In the genomic region with DNA sequence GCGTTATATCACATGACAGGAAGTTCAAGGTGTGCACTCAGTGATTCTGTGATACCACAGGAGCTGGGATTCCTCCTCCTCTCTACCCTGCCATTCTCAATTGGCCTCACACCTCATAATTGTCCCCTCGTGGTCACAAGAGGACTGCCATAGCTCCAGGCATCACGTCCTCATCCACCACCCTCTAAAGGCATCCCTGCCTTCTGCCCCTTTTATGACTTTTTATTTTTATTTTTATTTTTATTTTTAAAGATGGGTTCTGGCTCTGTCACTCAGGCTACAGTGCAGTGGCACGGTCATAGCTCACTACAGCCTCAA, we compare ENCODE assay signal across 1 cellular context.
TF ChIP-seq lines count a peak whose summit lies in the region.

No MANE protein-coding gene starts in this region.

TF ChIP-seq in HepG2, 621 proteins besides CTCF, POLR2A, EP300 and RAD21 (continued from another document and continues in another):
- TF ChIP-seq, protein P1, sequence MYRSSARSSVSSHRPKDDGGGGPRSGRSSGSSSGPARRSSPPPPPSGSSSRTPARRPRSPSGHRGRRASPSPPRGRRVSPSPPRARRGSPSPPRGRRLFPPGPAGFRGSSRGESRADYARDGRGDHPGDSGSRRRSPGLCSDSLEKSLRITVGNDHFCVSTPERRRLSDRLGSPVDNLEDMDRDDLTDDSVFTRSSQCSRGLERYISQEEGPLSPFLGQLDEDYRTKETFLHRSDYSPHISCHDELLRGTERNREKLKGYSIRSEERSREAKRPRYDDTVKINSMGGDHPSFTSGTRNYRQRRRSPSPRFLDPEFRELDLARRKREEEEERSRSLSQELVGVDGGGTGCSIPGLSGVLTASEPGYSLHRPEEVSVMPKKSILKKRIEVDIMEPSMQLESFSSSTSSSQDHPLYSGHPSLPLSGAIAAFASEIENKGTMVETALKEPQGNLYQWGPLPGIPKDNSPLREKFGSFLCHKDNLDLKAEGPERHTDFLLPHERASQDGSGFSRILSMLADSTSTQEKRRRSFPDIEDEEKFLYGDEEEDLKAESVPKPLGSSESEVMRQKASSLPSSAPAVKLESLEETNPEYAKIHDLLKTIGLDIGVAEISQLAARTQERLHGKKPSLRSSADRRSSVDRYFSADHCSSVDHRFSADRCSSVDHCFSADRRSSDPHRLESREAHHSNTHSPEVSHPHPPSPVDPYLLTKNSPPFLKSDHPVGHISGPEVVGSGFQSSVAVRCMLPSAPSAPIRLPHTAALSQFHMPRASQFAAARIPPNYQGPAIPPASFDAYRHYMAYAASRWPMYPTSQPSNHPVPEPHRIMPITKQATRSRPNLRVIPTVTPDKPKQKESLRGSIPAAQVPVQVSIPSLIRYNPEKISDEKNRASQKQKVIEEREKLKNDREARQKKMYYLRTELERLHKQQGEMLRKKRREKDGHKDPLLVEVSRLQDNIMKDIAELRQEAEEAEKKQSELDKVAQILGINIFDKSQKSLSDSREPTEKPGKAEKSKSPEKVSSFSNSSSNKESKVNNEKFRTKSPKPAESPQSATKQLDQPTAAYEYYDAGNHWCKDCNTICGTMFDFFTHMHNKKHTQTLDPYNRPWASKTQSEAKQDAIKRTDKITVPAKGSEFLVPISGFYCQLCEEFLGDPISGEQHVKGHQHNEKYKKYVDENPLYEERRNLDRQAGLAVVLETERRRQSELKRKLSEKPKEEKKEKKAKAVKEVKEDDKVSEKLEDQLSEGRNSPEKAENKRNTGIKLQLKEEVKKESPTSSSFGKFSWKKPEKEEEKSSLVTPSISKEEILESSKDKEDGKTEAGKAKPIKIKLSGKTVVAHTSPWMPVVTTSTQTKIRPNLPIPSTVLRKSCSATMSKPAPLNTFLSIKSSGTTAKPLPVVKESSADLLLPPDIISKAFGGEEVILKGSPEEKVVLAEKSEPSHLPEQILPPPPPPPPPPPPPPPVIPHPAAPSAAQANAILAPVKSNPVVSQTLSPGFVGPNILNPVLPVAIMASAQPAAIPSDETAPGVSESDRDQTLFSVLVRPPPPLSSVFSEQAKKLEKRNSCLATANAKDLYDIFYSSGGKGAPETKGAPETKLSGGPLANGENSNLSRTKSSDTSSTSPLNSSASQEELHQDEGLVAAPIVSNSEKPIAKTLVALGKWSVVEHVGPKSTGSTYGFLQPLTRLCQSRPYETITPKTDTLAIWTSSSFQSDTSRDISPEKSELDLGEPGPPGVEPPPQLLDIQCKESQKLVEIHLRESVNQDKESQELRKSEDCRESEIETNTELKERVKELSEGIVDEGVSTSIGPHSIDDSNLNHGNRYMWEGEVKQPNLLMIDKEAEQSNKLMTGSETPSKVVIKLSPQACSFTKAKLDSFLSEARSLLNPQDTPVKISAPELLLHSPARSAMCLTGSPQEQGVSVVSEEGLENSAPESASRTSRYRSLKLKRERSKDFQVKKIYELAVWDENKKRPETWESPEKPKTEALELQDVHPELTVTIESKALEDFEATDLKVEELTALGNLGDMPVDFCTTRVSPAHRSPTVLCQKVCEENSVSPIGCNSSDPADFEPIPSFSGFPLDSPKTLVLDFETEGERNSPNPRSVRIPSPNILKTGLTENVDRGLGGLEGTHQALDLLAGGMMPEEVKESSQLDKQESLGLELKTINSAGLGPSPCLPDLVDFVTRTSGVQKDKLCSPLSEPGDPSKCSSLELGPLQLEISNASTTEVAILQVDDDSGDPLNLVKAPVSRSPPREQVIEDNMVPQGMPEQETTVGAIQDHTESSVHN (CRISPR knock-in tag; IDR thresholded peaks at IDR 0.05) = no peak
- no peak for TF ChIP-seq ZNF598 (CRISPR knock-in tag; IDR thresholded peaks at IDR 0.05; ENCODE audit: borderline replicate concordance)
- TF ChIP-seq ZSCAN21 (CRISPR knock-in tag; IDR thresholded peaks at IDR 0.05; ENCODE audit: borderline replicate concordance) = 0 out of 2 replicates have a peak, but pooled peaks have one; percentile 29
- no peak for TF ChIP-seq ZNF777 (CRISPR knock-in tag; IDR thresholded peaks at IDR 0.05)
- peak; percentile 44; the same call in 1 of the 2 replicates for TF ChIP-seq ZNF747 (CRISPR knock-in tag; IDR thresholded peaks at IDR 0.05; ENCODE audit: borderline replicate concordance)
- TF ChIP-seq SP1 (IDR thresholded peaks at IDR 0.05) = no peak
- TF ChIP-seq SP1 (CRISPR knock-in tag; IDR thresholded peaks at IDR 0.05) = no peak
- no peak for TF ChIP-seq SOX13 (IDR thresholded peaks at IDR 0.05)
- TF ChIP-seq SOX13 (CRISPR knock-in tag; conservative IDR thresholded peaks at IDR 0.05 in 1 of 2, IDR thresholded peaks at IDR 0.05 in 1 of 2) = peak in 1 of 2 experiments; percentile 36; a peak in 1 of 4 replicates
- no peak for TF ChIP-seq NONO (IDR thresholded peaks at IDR 0.05)
- no peak for TF ChIP-seq NONO (CRISPR knock-in tag; conservative IDR thresholded peaks at IDR 0.05)
- TF ChIP-seq MEIS1 (CRISPR knock-in tag; IDR thresholded peaks at IDR 0.05; ENCODE audit: borderline replicate concordance) = no peak
- no peak for TF ChIP-seq ZFP41 (CRISPR knock-in tag; IDR thresholded peaks at IDR 0.05; ENCODE audit: borderline replicate concordance)
- no peak for TF ChIP-seq NFKB2 (CRISPR knock-in tag; IDR thresholded peaks at IDR 0.05; ENCODE audit: borderline replicate concordance)
- no peak for TF ChIP-seq KLF12 (CRISPR knock-in tag; IDR thresholded peaks at IDR 0.05; ENCODE audit: borderline replicate concordance)
- no peak for TF ChIP-seq JUN (CRISPR knock-in tag; IDR thresholded peaks at IDR 0.05)
- no peak for TF ChIP-seq ZNF841 (CRISPR knock-in tag; IDR thresholded peaks at IDR 0.05; ENCODE audit: borderline replicate concordance)
- TF ChIP-seq ZNF589 (CRISPR knock-in tag; conservative IDR thresholded peaks at IDR 0.05) = no peak
- TF ChIP-seq CBX5 (CRISPR knock-in tag; IDR thresholded peaks at IDR 0.05; ENCODE audit: borderline replicate concordance) = 0 out of 2 replicates have a peak, but pooled peaks have one; percentile 35
- TF ChIP-seq HINFP (CRISPR knock-in tag; IDR thresholded peaks at IDR 0.05; ENCODE audit: low read depth) = no peak
- TF ChIP-seq NCOA5 (CRISPR knock-in tag; IDR thresholded peaks at IDR 0.05) = no peak
- TF ChIP-seq GMEB2 (CRISPR knock-in tag; IDR thresholded peaks at IDR 0.05; ENCODE audit: low read depth) = no peak
- TF ChIP-seq NR3C1 (CRISPR knock-in tag; IDR thresholded peaks at IDR 0.05) = no peak
- TF ChIP-seq ZNF850 (CRISPR knock-in tag; conservative IDR thresholded peaks at IDR 0.05) = no peak
- 0 out of 2 replicates have a peak, but pooled peaks have one; percentile 1 for TF ChIP-seq ZBTB33 (CRISPR knock-in tag; IDR thresholded peaks at IDR 0.05)
- peak; percentile 95 for TF ChIP-seq ZMYM3 (CRISPR knock-in tag; IDR thresholded peaks at IDR 0.05)
- TF ChIP-seq CREM (IDR thresholded peaks at IDR 0.05) = 0 out of 2 replicates have a peak, but pooled peaks have one; percentile 50
- no peak for TF ChIP-seq CREM (CRISPR knock-in tag; IDR thresholded peaks at IDR 0.05)
- TF ChIP-seq ZNF251 (CRISPR knock-in tag; IDR thresholded peaks at IDR 0.05) = no peak
- TF ChIP-seq HOXA7 (CRISPR knock-in tag; IDR thresholded peaks at IDR 0.05) = no peak
- TF ChIP-seq ADNP (CRISPR knock-in tag; IDR thresholded peaks at IDR 0.05) = 0 out of 2 replicates have a peak, but pooled peaks have one; percentile 26
- no peak for TF ChIP-seq ARNT2 (CRISPR knock-in tag; IDR thresholded peaks at IDR 0.05; ENCODE audit: low read depth)
- TF ChIP-seq, protein P2, sequence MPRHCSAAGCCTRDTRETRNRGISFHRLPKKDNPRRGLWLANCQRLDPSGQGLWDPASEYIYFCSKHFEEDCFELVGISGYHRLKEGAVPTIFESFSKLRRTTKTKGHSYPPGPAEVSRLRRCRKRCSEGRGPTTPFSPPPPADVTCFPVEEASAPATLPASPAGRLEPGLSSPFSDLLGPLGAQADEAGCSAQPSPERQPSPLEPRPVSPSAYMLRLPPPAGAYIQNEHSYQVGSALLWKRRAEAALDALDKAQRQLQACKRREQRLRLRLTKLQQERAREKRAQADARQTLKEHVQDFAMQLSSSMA (CRISPR knock-in tag; IDR thresholded peaks at IDR 0.05) = no peak
- TF ChIP-seq POLR2AphosphoS5 (IDR thresholded peaks at IDR 0.05; ENCODE audit: low read depth, low read length) = no peak
- TF ChIP-seq MYC (CRISPR knock-in tag; IDR thresholded peaks at IDR 0.05; ENCODE audit: borderline replicate concordance) = no peak
- peak; percentile 64; the same call in 1 of the 2 replicates for TF ChIP-seq KDM1A (CRISPR knock-in tag; IDR thresholded peaks at IDR 0.05)
- TF ChIP-seq KDM6A (CRISPR knock-in tag; IDR thresholded peaks at IDR 0.05; ENCODE audit: low read depth) = no peak
- no peak for TF ChIP-seq ZSCAN30 (CRISPR knock-in tag; IDR thresholded peaks at IDR 0.05)
- TF ChIP-seq ZBTB2 (CRISPR knock-in tag; IDR thresholded peaks at IDR 0.05; ENCODE audit: low read depth) = no peak
- no peak for TF ChIP-seq HNF4A (CRISPR knock-in tag; IDR thresholded peaks at IDR 0.05)
- no peak for TF ChIP-seq TSC22D2 (CRISPR knock-in tag; IDR thresholded peaks at IDR 0.05; ENCODE audit: borderline replicate concordance)
- no peak for TF ChIP-seq SKI (IDR thresholded peaks at IDR 0.05; ENCODE audit: partially characterized antibody)
- TF ChIP-seq, protein P3, sequence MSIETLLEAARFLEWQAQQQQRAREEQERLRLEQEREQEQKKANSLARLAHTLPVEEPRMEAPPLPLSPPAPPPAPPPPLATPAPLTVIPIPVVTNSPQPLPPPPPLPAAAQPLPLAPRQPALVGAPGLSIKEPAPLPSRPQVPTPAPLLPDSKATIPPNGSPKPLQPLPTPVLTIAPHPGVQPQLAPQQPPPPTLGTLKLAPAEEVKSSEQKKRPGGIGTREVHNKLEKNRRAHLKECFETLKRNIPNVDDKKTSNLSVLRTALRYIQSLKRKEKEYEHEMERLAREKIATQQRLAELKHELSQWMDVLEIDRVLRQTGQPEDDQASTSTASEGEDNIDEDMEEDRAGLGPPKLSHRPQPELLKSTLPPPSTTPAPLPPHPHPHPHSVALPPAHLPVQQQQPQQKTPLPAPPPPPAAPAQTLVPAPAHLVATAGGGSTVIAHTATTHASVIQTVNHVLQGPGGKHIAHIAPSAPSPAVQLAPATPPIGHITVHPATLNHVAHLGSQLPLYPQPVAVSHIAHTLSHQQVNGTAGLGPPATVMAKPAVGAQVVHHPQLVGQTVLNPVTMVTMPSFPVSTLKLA (IDR thresholded peaks at IDR 0.05) = no peak
- peak; percentile 5; the same call in 1 of the 2 replicates for TF ChIP-seq POLR2G (IDR thresholded peaks at IDR 0.05; ENCODE audit: low read depth, low read length)
- TF ChIP-seq IKZF5 (CRISPR knock-in tag; IDR thresholded peaks at IDR 0.05) = peak; percentile 39; the same call in 1 of the 2 replicates
